Comparison of ENCODE assay signal across 20 cellular contexts in genomic region chr11:3660960-3661359, GRCh38. TPM values are rescaled to one million over a fixed set of nuclear protein-coding genes. Genes with fewer than 3 reads are reported as not detected.
DNase-seq lines count a peak whose midpoint lies in the region; ATAC-seq and TF ChIP-seq lines count a peak whose summit lies in the region.
"Had no signal": no experiment of that assay in that cellular context is flagged by ENCODE, and none has a peak within 500 bp of the region (broad histone marks: within the 10 kb centered on the region; RNA-seq: fewer than 3 reads in every experiment).

No MANE protein-coding gene starts in this region.

- peaks cover 13% of the 10 kb centered on the region for H3K36me3 ChIP-seq in osteoblast (ENCODE audit: insufficient read depth, low read length)
- peaks cover 7% of the 10 kb centered on the region for H3K36me3 ChIP-seq in effector memory CD4-positive, alpha-beta T cell (ENCODE audit: control insufficient read depth, insufficient read depth, low read length)

- no peaks in the 10 kb centered on the region for H3K27me3 ChIP-seq in osteoblast (ENCODE audit: insufficient read depth, low read length)
- no peaks in the 10 kb centered on the region for H3K27me3 ChIP-seq in effector memory CD4-positive, alpha-beta T cell (replicated peaks; ENCODE audit: control insufficient read depth, insufficient read depth, low read length, poor library complexity, severe bottlenecking)

- no peak overlapping the region for H2AFZ ChIP-seq in osteoblast (ENCODE audit: low read length)
- H2AFZ ChIP-seq: GM23248 had no signal

- no peak overlapping the region for H3K27ac ChIP-seq in osteoblast (ENCODE audit: low read depth, low read length)
- no peak overlapping the region for H3K27ac ChIP-seq in effector memory CD4-positive, alpha-beta T cell (ENCODE audit: insufficient read depth, low read length, poor library complexity, severe bottlenecking)
- H3K27ac ChIP-seq: GM23248 had no signal

- no peak overlapping the region for H3K4me3 ChIP-seq in osteoblast (ENCODE audit: insufficient read depth, low read length)
- H3K4me3 ChIP-seq in effector memory CD4-positive, alpha-beta T cell (ENCODE audit: insufficient read depth, low read depth, low read length, poor library complexity, severe bottlenecking), result no peak overlapping the region
- H3K4me3 ChIP-seq: GM23248 had no signal

- no peak for TF ChIP-seq CTCF in osteoblast (IDR thresholded peaks at IDR 0.05; ENCODE audit: extremely low read depth, low read depth, low read length)

- H3K4me2 ChIP-seq in osteoblast (ENCODE audit: insufficient read depth, low read length), result no peak overlapping the region

- no peaks in the 10 kb centered on the region for H4K20me1 ChIP-seq in osteoblast (ENCODE audit: insufficient read depth, low read length)

- no peaks in the 10 kb centered on the region for H3K9me3 ChIP-seq in osteoblast (ENCODE audit: low read depth, low read length)
- no peaks in the 10 kb centered on the region for H3K9me3 ChIP-seq in effector memory CD4-positive, alpha-beta T cell (ENCODE audit: control insufficient read depth, low read length)

- intact Hi-C loops in cardiac septum (cut with DNase I) (no loop called here), left cardiac atrium (cut with DNase I) (no loop called here)

- H3K79me2 ChIP-seq in osteoblast (ENCODE audit: insufficient read depth, low read length), result no peaks in the 10 kb centered on the region

- H3K4me1 ChIP-seq in osteoblast (ENCODE audit: insufficient read depth, low read length), result no peaks in the 10 kb centered on the region
- H3K4me1 ChIP-seq in effector memory CD4-positive, alpha-beta T cell (ENCODE audit: control insufficient read depth, insufficient read depth, low read length, poor library complexity, severe bottlenecking), result no peaks in the 10 kb centered on the region

- no peak for ATAC-seq in left cardiac atrium
- ATAC-seq in GM21717 (IDR thresholded peaks at IDR 0.05; ENCODE audit: unreplicated experiment), result no peak

- DNase-seq in cardiac septum (ENCODE audit: low spot score), result peak; percentile 22
- DNase-seq in left cardiac atrium, result no peak
- peak; percentile 60 for DNase-seq in mesenteric fat pad (ENCODE audit: low spot score)
- DNase-seq in osteoblast (ENCODE audit: insufficient read length, low spot score, missing footprints), result peak; percentile 61
- DNase-seq in effector memory CD4-positive, alpha-beta T cell, result no peak
- DNase-seq: C1 segment of cervical spinal cord; Calu3; CD4-positive, alpha-beta memory T cell; COR-L47; DMS79 treated with DMSO at 0.1 percent for 48 hours; GF-D8; GM23248; H7; HCEC 1CT had no signal

RNA-seq across cellular contexts. Expression of gene CHRNA10, which starts 10.2 kb away (rescaled TPM):
- total RNA-seq in cardiac septum (0.89 TPM), left cardiac atrium (under 1 TPM; 0.27 to 0.58 TPM), mesenteric fat pad (1.3 TPM), osteoblast (0.29 and 0.72 TPM in 2 replicates)

RNA-seq across cellular contexts. Expression of gene ART1, which starts 16.0 kb away (rescaled TPM):
- total RNA-seq in cardiac septum (1.3 TPM), left cardiac atrium (not detected), mesenteric fat pad (not detected), osteoblast (not detected in 2 replicates)
- total RNA-seq: A172; A673; Calu3; CD4-positive, alpha-beta memory T cell; Daoy; G401; GM23248; H1 had no signal

RNA-seq across cellular contexts. Expression of gene ART5, which starts 19.2 kb away (rescaled TPM):
- 1.4 TPM for total RNA-seq in cardiac septum
- total RNA-seq in left cardiac atrium, result 1 to 10 TPM in 1 of 2 donors, under 1 TPM in 1; 0.21 to 1.4 TPM
- not detected for total RNA-seq in mesenteric fat pad
- total RNA-seq in osteoblast, result 0.29 and 0.36 TPM in 2 replicates
- total RNA-seq: A673; Calu3; CD4-positive, alpha-beta memory T cell; GM23248 had no signal

Comparison
In these comparisons a context has a peak if more than half of its experiments do, and no peak if none do; other contexts are left out.
1. DNase-seq: peak in cardiac septum (single experiment), mesenteric fat pad (single experiment) and osteoblast (single experiment); none in left cardiac atrium (single experiment) and effector memory CD4-positive, alpha-beta T cell (0 of 3).